In genomic region chr10:96216775-96217174, GRCh38 we compare ENCODE assay signal across 31 cellular contexts.
"Had no signal": no experiment of that assay in that cellular context is flagged by ENCODE, and none has a peak within 500 bp of the region (broad histone marks: within the 10 kb centered on the region; RNA-seq: fewer than 3 reads in every experiment).

No MANE protein-coding gene starts in this region.

- H3K36me3 ChIP-seq: SJCRH30 had no signal

- H3K4me1 ChIP-seq: SJCRH30 had no signal

- H3K4me2 ChIP-seq: PC-9 had no signal

- H3K9me3 ChIP-seq: SJCRH30 had no signal

- H3K27me3 ChIP-seq: SJCRH30 had no signal

- DNase-seq: Kasumi-1, KG1, MM.1S, MV-4-11, NCI-H1092, NCI-H1105, NCI-H1417 treated with DMSO at 0.1 percent for 48 hours, NCI-H1436 treated with DMSO at 0.1 percent for 48 hours, NCI-H1694 treated with DMSO at 0.1 percent for 48 hours, NCI-H187 treated with DMSO at 0.1 percent for 48 hours, NCI-H2081, NCI-H2107, NCI-H2171, NCI-H226, NCI-H446 treated with DMSO at 0.1 percent for 48 hours, NCI-H510A, NCI-H524, NCI-H526, NCI-H69, NCI-H748 treated with DMSO at 0.1 percent for 48 hours, NCI-H82, PC-9, SHP77, SIG-M5, SJCRH30 had no signal

- H2AFZ ChIP-seq: PC-9 had no signal

- FAIRE-seq: RCC 7860 had no signal

- ATAC-seq: Panc1, Right ventricle myocardium inferior, SK-N-SH treated with all-trans-retinoic acid at 6 μM for 48 hours had no signal

- H3K4me3 ChIP-seq: PC-9, SJCRH30, SK-N-MC had no signal

- H3K27ac ChIP-seq: PC-9, RWPE1, SJCRH30, SK-N-MC had no signal
